In the genomic region with DNA sequence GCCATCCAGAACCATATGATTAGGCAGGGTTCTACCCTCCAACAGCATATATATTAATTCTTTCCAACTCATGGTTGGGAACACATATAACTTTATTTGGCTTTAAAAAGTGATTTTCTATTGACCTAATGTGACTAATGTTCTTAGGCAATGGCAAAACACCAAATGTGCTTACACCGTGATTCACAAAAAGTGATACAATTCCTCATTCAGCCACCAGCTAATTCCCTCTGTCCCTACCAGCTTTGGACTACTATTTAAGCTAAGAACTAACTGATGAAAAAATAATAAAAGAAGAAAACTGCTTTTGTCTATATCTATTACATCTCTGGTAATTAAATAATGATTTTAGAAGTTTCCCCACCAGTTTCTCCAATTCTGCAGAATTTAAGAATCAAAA, we compare ENCODE assay signal across 1 cellular context.
TF ChIP-seq lines count a peak whose summit lies in the region.

No MANE protein-coding gene starts in this region.

TF ChIP-seq in GM23338, 12 proteins besides CTCF, POLR2A, EP300 and RAD21 (continued from another document):
- TF ChIP-seq, protein P1, sequence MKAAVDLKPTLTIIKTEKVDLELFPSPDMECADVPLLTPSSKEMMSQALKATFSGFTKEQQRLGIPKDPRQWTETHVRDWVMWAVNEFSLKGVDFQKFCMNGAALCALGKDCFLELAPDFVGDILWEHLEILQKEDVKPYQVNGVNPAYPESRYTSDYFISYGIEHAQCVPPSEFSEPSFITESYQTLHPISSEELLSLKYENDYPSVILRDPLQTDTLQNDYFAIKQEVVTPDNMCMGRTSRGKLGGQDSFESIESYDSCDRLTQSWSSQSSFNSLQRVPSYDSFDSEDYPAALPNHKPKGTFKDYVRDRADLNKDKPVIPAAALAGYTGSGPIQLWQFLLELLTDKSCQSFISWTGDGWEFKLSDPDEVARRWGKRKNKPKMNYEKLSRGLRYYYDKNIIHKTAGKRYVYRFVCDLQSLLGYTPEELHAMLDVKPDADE (IDR thresholded peaks at IDR 0.05), result no peak
- TF ChIP-seq ZNF114 (CRISPR knock-in tag; IDR thresholded peaks at IDR 0.05) (no peak), EZH2phosphoT487 (IDR thresholded peaks at IDR 0.05; ENCODE audit: unreplicated experiment) (no peak), NANOG (IDR thresholded peaks at IDR 0.05; ENCODE audit: borderline replicate concordance) (no peak), POLR2AphosphoS5 (IDR thresholded peaks at IDR 0.05; ENCODE audit: low read depth) (no peak), STAT1 (IDR thresholded peaks at IDR 0.05; ENCODE audit: unreplicated experiment) (no peak), ZNF331 (CRISPR knock-in tag; IDR thresholded peaks at IDR 0.05; ENCODE audit: low read depth) (no peak), CREB1 (CRISPR knock-in tag; IDR thresholded peaks at IDR 0.05; ENCODE audit: low read depth) (no peak), EZH2 (IDR thresholded peaks at IDR 0.05; ENCODE audit: low read depth, unreplicated experiment) (no peak)
- TF ChIP-seq, protein P2, sequence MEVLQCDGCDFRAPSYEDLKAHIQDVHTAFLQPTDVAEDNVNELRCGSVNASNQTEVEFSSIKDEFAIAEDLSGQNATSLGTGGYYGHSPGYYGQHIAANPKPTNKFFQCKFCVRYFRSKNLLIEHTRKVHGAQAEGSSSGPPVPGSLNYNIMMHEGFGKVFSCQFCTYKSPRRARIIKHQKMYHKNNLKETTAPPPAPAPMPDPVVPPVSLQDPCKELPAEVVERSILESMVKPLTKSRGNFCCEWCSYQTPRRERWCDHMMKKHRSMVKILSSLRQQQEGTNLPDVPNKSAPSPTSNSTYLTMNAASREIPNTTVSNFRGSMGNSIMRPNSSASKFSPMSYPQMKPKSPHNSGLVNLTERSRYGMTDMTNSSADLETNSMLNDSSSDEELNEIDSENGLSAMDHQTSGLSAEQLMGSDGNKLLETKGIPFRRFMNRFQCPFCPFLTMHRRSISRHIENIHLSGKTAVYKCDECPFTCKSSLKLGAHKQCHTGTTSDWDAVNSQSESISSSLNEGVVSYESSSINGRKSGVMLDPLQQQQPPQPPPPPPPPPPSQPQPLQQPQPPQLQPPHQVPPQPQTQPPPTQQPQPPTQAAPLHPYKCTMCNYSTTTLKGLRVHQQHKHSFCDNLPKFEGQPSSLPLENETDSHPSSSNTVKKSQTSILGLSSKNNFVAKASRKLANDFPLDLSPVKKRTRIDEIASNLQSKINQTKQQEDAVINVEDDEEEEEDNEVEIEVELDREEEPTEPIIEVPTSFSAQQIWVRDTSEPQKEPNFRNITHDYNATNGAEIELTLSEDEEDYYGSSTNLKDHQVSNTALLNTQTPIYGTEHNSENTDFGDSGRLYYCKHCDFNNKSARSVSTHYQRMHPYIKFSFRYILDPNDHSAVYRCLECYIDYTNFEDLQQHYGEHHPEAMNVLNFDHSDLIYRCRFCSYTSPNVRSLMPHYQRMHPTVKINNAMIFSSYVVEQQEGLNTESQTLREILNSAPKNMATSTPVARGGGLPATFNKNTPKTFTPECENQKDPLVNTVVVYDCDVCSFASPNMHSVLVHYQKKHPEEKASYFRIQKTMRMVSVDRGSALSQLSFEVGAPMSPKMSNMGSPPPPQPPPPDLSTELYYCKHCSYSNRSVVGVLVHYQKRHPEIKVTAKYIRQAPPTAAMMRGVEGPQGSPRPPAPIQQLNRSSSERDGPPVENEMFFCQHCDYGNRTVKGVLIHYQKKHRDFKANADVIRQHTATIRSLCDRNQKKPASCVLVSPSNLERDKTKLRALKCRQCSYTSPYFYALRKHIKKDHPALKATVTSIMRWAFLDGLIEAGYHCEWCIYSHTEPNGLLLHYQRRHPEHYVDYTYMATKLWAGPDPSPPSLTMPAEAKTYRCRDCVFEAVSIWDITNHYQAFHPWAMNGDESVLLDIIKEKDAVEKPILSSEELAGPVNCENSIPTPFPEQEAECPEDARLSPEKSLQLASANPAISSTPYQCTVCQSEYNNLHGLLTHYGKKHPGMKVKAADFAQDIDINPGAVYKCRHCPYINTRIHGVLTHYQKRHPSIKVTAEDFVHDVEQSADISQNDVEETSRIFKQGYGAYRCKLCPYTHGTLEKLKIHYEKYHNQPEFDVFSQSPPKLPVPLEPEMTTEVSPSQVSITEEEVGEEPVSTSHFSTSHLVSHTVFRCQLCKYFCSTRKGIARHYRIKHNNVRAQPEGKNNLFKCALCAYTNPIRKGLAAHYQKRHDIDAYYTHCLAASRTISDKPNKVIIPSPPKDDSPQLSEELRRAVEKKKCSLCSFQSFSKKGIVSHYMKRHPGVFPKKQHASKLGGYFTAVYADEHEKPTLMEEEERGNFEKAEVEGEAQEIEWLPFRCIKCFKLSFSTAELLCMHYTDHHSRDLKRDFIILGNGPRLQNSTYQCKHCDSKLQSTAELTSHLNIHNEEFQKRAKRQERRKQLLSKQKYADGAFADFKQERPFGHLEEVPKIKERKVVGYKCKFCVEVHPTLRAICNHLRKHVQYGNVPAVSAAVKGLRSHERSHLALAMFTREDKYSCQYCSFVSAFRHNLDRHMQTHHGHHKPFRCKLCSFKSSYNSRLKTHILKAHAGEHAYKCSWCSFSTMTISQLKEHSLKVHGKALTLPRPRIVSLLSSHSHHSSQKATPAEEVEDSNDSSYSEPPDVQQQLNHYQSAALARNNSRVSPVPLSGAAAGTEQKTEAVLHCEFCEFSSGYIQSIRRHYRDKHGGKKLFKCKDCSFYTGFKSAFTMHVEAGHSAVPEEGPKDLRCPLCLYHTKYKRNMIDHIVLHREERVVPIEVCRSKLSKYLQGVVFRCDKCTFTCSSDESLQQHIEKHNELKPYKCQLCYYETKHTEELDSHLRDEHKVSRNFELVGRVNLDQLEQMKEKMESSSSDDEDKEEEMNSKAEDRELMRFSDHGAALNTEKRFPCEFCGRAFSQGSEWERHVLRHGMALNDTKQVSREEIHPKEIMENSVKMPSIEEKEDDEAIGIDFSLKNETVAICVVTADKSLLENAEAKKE (CRISPR knock-in tag; IDR thresholded peaks at IDR 0.05), result no peak
TF ChIP-seq in GM23338: peak in this region for 0.
